Comparison of ENCODE assay signal across 8 cellular contexts in genomic region chr1:16204634-16205332, GRCh38. TPM values are rescaled to one million over a fixed set of nuclear protein-coding genes. Genes with fewer than 3 reads are reported as not detected.
DNase-seq lines count a peak whose midpoint lies in the region; ATAC-seq, FAIRE-seq and TF ChIP-seq lines count a peak whose summit lies in the region.

No MANE protein-coding gene starts in this region.

- no peaks in the 10 kb centered on the region for H3K9me3 ChIP-seq in K562 (replicated peaks; ENCODE audit: control insufficient read depth, insufficient read depth, low read depth, low read length)
- H3K9me3 ChIP-seq in neural progenitor cell (ENCODE audit: low read depth) = no peaks in the 10 kb centered on the region

- in situ Hi-C loops in K562 (cut with MboI) = no loop called here

- no peaks in the 10 kb centered on the region for H3K36me3 Mint-ChIP-seq in neural progenitor cell

- H3K36me3 ChIP-seq in K562 (ENCODE audit: control insufficient read depth, insufficient read depth, low read length) (no peaks in the 10 kb centered on the region), neural progenitor cell (no peaks in the 10 kb centered on the region)

- ATAC-seq in K562 (peak; percentile 46), HG02642 (IDR thresholded peaks at IDR 0.05; ENCODE audit: poor library complexity, unreplicated experiment) (no peak), GM19397 (IDR thresholded peaks at IDR 0.05; ENCODE audit: unreplicated experiment) (no peak)

- CTCF ChIA-PET in K562 (lab: Yijun Ruan, JAX; ENCODE audit: low intra/inter-chr PET ratio) = interaction anchor here (0.6 to 2.7 kb wide), 4 partner anchors 40 to 421 kb away, joined by 3 to 13 read pairs (median 5); no protein-coding TSS in a partner anchor

- H3K4me1 Mint-ChIP-seq in neural progenitor cell = peaks cover 13% of the 10 kb centered on the region

- TF ChIP-seq CTCF in K562 (IDR thresholded peaks at IDR 0.05 in 2 of 3, conservative IDR thresholded peaks at IDR 0.05 in 1 of 3; ENCODE audit: insufficient read depth in 2 of 3, low read depth in 1 of 3, low read length in 3 of 3) (peak; percentile 72 to 83 (median 76)), neural progenitor cell (IDR thresholded peaks at IDR 0.05) (peak; percentile 57)

- POLR2A ChIA-PET in K562 (lab: Yijun Ruan, JAX) = interaction anchor here (0.6 to 1.7 kb wide), 6 partner anchors 12 to 648 kb away, joined by 3 to 7 read pairs (median 4); no protein-coding TSS in a partner anchor

- H3K27ac Mint-ChIP-seq in neural progenitor cell = no peak overlapping the region

- H4K20me1 ChIP-seq in K562 (replicated peaks; ENCODE audit: control insufficient read depth, insufficient read depth, low read length) (no peaks in the 10 kb centered on the region), neural progenitor cell (ENCODE audit: low read depth) (no peaks in the 10 kb centered on the region)

- no peak for FAIRE-seq in K562 (lab: Jason Lieb, UNC)

- no peak overlapping the region for H2AFZ ChIP-seq in K562 (ENCODE audit: low read depth, low read length)
- H2AFZ ChIP-seq in neural progenitor cell (replicated peaks) = no peak overlapping the region

- H3F3A ChIP-seq in neural progenitor cell (ENCODE audit: low read depth) = peaks cover 22% of the 10 kb centered on the region

- TF ChIP-seq EP300 in K562 (IDR thresholded peaks at IDR 0.05; ENCODE audit: low read length) = no peak

- TF ChIP-seq RAD21 in K562 (CRISPR knock-in tag; conservative IDR thresholded peaks at IDR 0.05 in 1 of 2, IDR thresholded peaks at IDR 0.05 in 1 of 2) = peak; percentile 43 to 74; a peak in 2 of 4 replicates

- H3K27me3 ChIP-seq in K562 (ENCODE audit: control insufficient read depth in 2 of 2, insufficient read depth in 2 of 2, low read length in 2 of 2) = no peaks in the 10 kb centered on the region
- peaks cover 13% of the 10 kb centered on the region for H3K27me3 ChIP-seq in neural progenitor cell

- no peak for TF ChIP-seq POLR2A in K562 (conservative IDR thresholded peaks at IDR 0.05)

- 51% methylated on average over 12 of the region's 12 CpGs for WGBS in K562 (ENCODE audit: insufficient coverage, low coverage, missing lambda C conversion rate)

- peaks cover 9% of the 10 kb centered on the region for H3K27me3 Mint-ChIP-seq in neural progenitor cell (ENCODE audit: insufficient read depth, low read depth)

- no peaks in the 10 kb centered on the region for H3K9me1 ChIP-seq in K562 (ENCODE audit: control insufficient read depth, insufficient read depth, low read length)

- intact Hi-C loops in K562 (cut with micrococcal nuclease) = loop anchor here (1.0 kb wide), 1 partner anchor 159 kb away; no protein-coding TSS in a partner anchor

- H3K4me2 ChIP-seq in K562 (ENCODE audit: insufficient read depth, low read length) = peak overlapping the region; percentile 90; the same call in 1 of the 2 replicates
- H3K4me2 ChIP-seq in neural progenitor cell = no peak overlapping the region

- H3K79me2 ChIP-seq in K562 (ENCODE audit: control insufficient read depth, insufficient read depth, low read length) = peaks cover 8% of the 10 kb centered on the region; the same call in 2 of the 3 replicates
- H3K79me2 ChIP-seq in neural progenitor cell (ENCODE audit: low read depth) = no peaks in the 10 kb centered on the region

- H3K4me3 Mint-ChIP-seq in neural progenitor cell = peak overlapping the region; percentile 50

- H3K9me3 Mint-ChIP-seq in neural progenitor cell = no peaks in the 10 kb centered on the region

- BruUV-seq in K562 (replicated peaks; lab: Mats Ljungman, UMichigan) = no TSS peak

- no peak overlapping the region for H3K4me3 ChIP-seq in K562
- no peak overlapping the region for H3K4me3 ChIP-seq in neural progenitor cell

- H3K27ac ChIP-seq in K562 (ENCODE audit: extremely low read depth, low read depth, low read length) = no peak overlapping the region
- no peak overlapping the region for H3K27ac ChIP-seq in neural progenitor cell

- H3K4me1 ChIP-seq in K562 (replicated peaks in 1 of 2; ENCODE audit: control insufficient read depth in 2 of 2, insufficient read depth in 2 of 2, low read length in 2 of 2) (peaks cover 26 to 49% of the 10 kb centered on the region in 2 experiments), neural progenitor cell (peaks cover 1% of the 10 kb centered on the region)

- H3K9ac ChIP-seq in K562 (ENCODE audit: insufficient read depth in 1 of 2, low read depth in 2 of 2, low read length in 2 of 2) (peak overlapping the region in 1 of 2 experiments; percentile 97; a peak in 2 of 4 replicates), neural progenitor cell (no peak overlapping the region)

- DNase-seq in NCI-H345 (lab: John Stamatoyannopoulos, UW) (peak; percentile 64), NCI-H345 treated with DMSO at 0.1 percent for 48 hours (lab: John Stamatoyannopoulos, UW; ENCODE audit: unreplicated experiment) (no peak), NCI-H69 (lab: John Stamatoyannopoulos, UW) (peak; percentile 52), K562 (ENCODE audit: extremely low read depth in 1 of 4, low spot score in 3 of 4) (peak; percentile 42 to 76 (median 56)), neural progenitor cell (ENCODE audit: low spot score) (peak; percentile 77), epidermal melanocyte (ENCODE audit: insufficient read length, low spot score) (no peak)

TF ChIP-seq in K562, 482 proteins besides CTCF, POLR2A, EP300 and RAD21 (continues in another document):
- TF ChIP-seq ZNF23 (CRISPR knock-in tag; IDR thresholded peaks at IDR 0.05) (no peak), ZNF3 (CRISPR knock-in tag; IDR thresholded peaks at IDR 0.05) (no peak)

RNA-seq across cellular contexts. Expression of gene ARHGEF19, which starts 7.7 kb away (rescaled TPM):
- total RNA-seq in K562 (2011; cell fraction: chromatin; rRNA removed; ENCODE audit: low replicate concordance) = 15.4 and 51.0 TPM in 2 replicates
- 25.4 and 38.4 TPM in 2 replicates for total RNA-seq in K562 (2011; cell fraction: nucleolus; rRNA removed)
- 20.2 and 22.1 TPM in 2 replicates for total RNA-seq in K562 (2011; cell fraction: nucleoplasm; rRNA removed)
- total RNA-seq in K562 (2014; rRNA removed) (6.3 and 7.0 TPM in 2 replicates), K562 (2014; rRNA removed; fragmentation: Illumina TruSeq; extraction: Trizol) (2.7 and 4.3 TPM in 2 replicates), K562 (2015; rRNA removed; fragmentation: Illumina TruSeq; extraction: Trizol) (5.2 and 6.0 TPM in 2 replicates), K562 (2021) (11.2 and 15.1 TPM in 2 replicates), neural progenitor cell (ENCODE audit: low replicate concordance) (10.9 and 22.2 TPM in 2 replicates)
- polyA plus RNA-seq in K562 (2011; rRNA removed) (21.0 and 33.1 TPM in 2 replicates), K562 (2014; fragmentation: Illumina TruSeq; extraction: Trizol) (4.4 and 10.8 TPM in 2 replicates), K562 (2014; fragmentation: Nextera tagmentation; extraction: Ambion mirVana) (1 to 10 TPM in 1 of 2 experiments, under 1 TPM in 1; 0.73 to 1.1 TPM), K562 (2014; rRNA removed) (14.8 and 17.1 TPM in 2 replicates)
- polyA plus RNA-seq in K562 (2011; cell fraction: cytosol; rRNA removed) = 31.5 and 39.3 TPM in 2 replicates
- 84.8 and 93.8 TPM in 2 replicates for polyA plus RNA-seq in K562 (2011; cell fraction: nucleus; rRNA removed)
- 14.3 and 15.2 TPM in 2 replicates for polyA plus RNA-seq in K562 (2012)
- polyA minus RNA-seq in K562 (2011; rRNA and poly(A)+ RNA removed) = 7.3 and 9.1 TPM in 2 replicates
- 9.3 and 17.2 TPM in 2 replicates for polyA minus RNA-seq in K562 (2011; cell fraction: cytosol; rRNA and poly(A)+ RNA removed)
- polyA minus RNA-seq in K562 (2011; cell fraction: nucleus; rRNA and poly(A)+ RNA removed) = 17.2 and 21.5 TPM in 2 replicates

RNA-seq across cellular contexts. Expression of gene CPLANE2, which starts 32.2 kb away (rescaled TPM):
- total RNA-seq in K562 (2011; cell fraction: chromatin; rRNA removed; ENCODE audit: low replicate concordance) = 6.0 and 32.3 TPM in 2 replicates
- total RNA-seq in K562 (2011; cell fraction: nucleolus; rRNA removed) = 25.7 and 37.9 TPM in 2 replicates
- 15.3 and 20.1 TPM in 2 replicates for total RNA-seq in K562 (2011; cell fraction: nucleoplasm; rRNA removed)
- total RNA-seq in K562 (2014; rRNA removed) = 19.9 and 27.8 TPM in 2 replicates
- 3.3 and 3.7 TPM in 2 replicates for total RNA-seq in K562 (2014; rRNA removed; fragmentation: Illumina TruSeq; extraction: Trizol)
- total RNA-seq in K562 (2015; rRNA removed; fragmentation: Illumina TruSeq; extraction: Trizol) = 8.0 and 8.3 TPM in 2 replicates
- total RNA-seq in K562 (2021) = 17.8 and 20.9 TPM in 2 replicates
- 10.9 and 15.9 TPM in 2 replicates for polyA plus RNA-seq in K562 (2011; rRNA removed)
- 14.2 and 28.7 TPM in 2 replicates for polyA plus RNA-seq in K562 (2011; cell fraction: cytosol; rRNA removed)
- 22.8 and 30.9 TPM in 2 replicates for polyA plus RNA-seq in K562 (2011; cell fraction: nucleus; rRNA removed)
- 16.0 and 21.8 TPM in 2 replicates for polyA plus RNA-seq in K562 (2012)
- 8.1 and 13.6 TPM in 2 replicates for polyA plus RNA-seq in K562 (2014; fragmentation: Illumina TruSeq; extraction: Trizol)
- polyA plus RNA-seq in K562 (2014; fragmentation: Nextera tagmentation; extraction: Ambion mirVana) = under 1 TPM; 0.17 to 0.32 TPM
- 10.3 and 15.5 TPM in 2 replicates for polyA plus RNA-seq in K562 (2014; rRNA removed)
- 11.8 and 19.8 TPM in 2 replicates for polyA minus RNA-seq in K562 (2011; rRNA and poly(A)+ RNA removed)
- polyA minus RNA-seq in K562 (2011; cell fraction: cytosol; rRNA and poly(A)+ RNA removed) = 18.6 and 24.7 TPM in 2 replicates
- polyA minus RNA-seq in K562 (2011; cell fraction: nucleus; rRNA and poly(A)+ RNA removed) = 21.7 and 22.7 TPM in 2 replicates
- 3.0 and 11.4 TPM in 2 replicates for total RNA-seq in neural progenitor cell (ENCODE audit: low replicate concordance)

RNA-seq across cellular contexts. Expression of gene EPHA2, which starts 48.9 kb away (rescaled TPM):
- 0.55 and 1.5 TPM in 2 replicates for total RNA-seq in K562 (2011; cell fraction: chromatin; rRNA removed; ENCODE audit: low replicate concordance)
- total RNA-seq in K562 (2011; cell fraction: nucleolus; rRNA removed) = 0.79 and 1.2 TPM in 2 replicates
- total RNA-seq in K562 (2011; cell fraction: nucleoplasm; rRNA removed) = 0.15 and 0.23 TPM in 2 replicates
- total RNA-seq in K562 (2014; rRNA removed) (not detected in 2 replicates), K562 (2014; rRNA removed; fragmentation: Illumina TruSeq; extraction: Trizol) (0.04 and 0.06 TPM in 2 replicates), K562 (2015; rRNA removed; fragmentation: Illumina TruSeq; extraction: Trizol) (not detected in 2 replicates), K562 (2021) (0.36 and 0.40 TPM in 2 replicates), neural progenitor cell (ENCODE audit: low replicate concordance) (14.9 and 40.9 TPM in 2 replicates)
- polyA plus RNA-seq in K562 (2011; rRNA removed) (0.16 and 0.17 TPM in 2 replicates), K562 (2014; fragmentation: Illumina TruSeq; extraction: Trizol) (0.07 and 0.12 TPM in 2 replicates), K562 (2014; fragmentation: Nextera tagmentation; extraction: Ambion mirVana) (not detected), K562 (2014; rRNA removed) (0.05 TPM in 2 replicates)
- polyA plus RNA-seq in K562 (2011; cell fraction: cytosol; rRNA removed) = 0.09 and 0.70 TPM in 2 replicates
- 0.24 and 0.92 TPM in 2 replicates for polyA plus RNA-seq in K562 (2011; cell fraction: nucleus; rRNA removed)
- 0.07 and 0.09 TPM in 2 replicates for polyA plus RNA-seq in K562 (2012)
- polyA minus RNA-seq in K562 (2011; rRNA and poly(A)+ RNA removed) = 0.15 and 0.28 TPM in 2 replicates
- 1.7 and 2.2 TPM in 2 replicates for polyA minus RNA-seq in K562 (2011; cell fraction: cytosol; rRNA and poly(A)+ RNA removed)
- 0.33 and 0.81 TPM in 2 replicates for polyA minus RNA-seq in K562 (2011; cell fraction: nucleus; rRNA and poly(A)+ RNA removed)

Comparison
In these comparisons a context has a peak if more than half of its experiments do, and no peak if none do; other contexts are left out.
1. DNase-seq: peak in NCI-H345 (single experiment), NCI-H69 (single experiment), K562 (4 of 4) and neural progenitor cell (single experiment); none in NCI-H345 treated with DMSO at 0.1 percent for 48 hours (single experiment) and epidermal melanocyte (single experiment).